Comparison of ENCODE assay signal across 9 cellular contexts in genomic region chr2:239157766-239158165, GRCh38.
DNase-seq lines count a peak whose midpoint lies in the region; ATAC-seq and TF ChIP-seq lines count a peak whose summit lies in the region.
"Had no signal": no experiment of that assay in that cellular context is flagged by ENCODE, and none has a peak within 500 bp of the region (broad histone marks: within the 10 kb centered on the region; RNA-seq: fewer than 3 reads in every experiment).

No MANE protein-coding gene starts in this region.

- intact Hi-C loops in tibial artery (cut with DNase I; ENCODE audit: low total_unique reads) (no loop called here), esophagus muscularis mucosa (cut with DNase I) (loop anchor here (5.0 kb wide), 1 partner anchor 35 kb away; no protein-coding TSS in a partner anchor)

- no peaks in the 10 kb centered on the region for H3K9me3 ChIP-seq in WERI-Rb-1 (ENCODE audit: severe bottlenecking)
- no peaks in the 10 kb centered on the region for H3K9me3 ChIP-seq in iPS DF 6.9 (ENCODE audit: control insufficient read depth, insufficient read depth, low read length)
- no peaks in the 10 kb centered on the region for H3K9me3 ChIP-seq in tibial artery
- no peaks in the 10 kb centered on the region for H3K9me3 ChIP-seq in esophagus muscularis mucosa

- TF ChIP-seq POLR2A in esophagus muscularis mucosa (IDR thresholded peaks at IDR 0.05; ENCODE audit: low read depth), result no peak

- H3K4me1 ChIP-seq in iPS DF 6.9 (ENCODE audit: control insufficient read depth, insufficient read depth, low read length), result no peaks in the 10 kb centered on the region
- H3K4me1 ChIP-seq in tibial artery, result peaks cover 0 to 6% (median 0%) of the 10 kb centered on the region in 4 donors
- H3K4me1 ChIP-seq in esophagus muscularis mucosa, result peaks cover 0 to 24% (median 20%) of the 10 kb centered on the region in 4 donors

- H3K27ac ChIP-seq in WERI-Rb-1 (no peak overlapping the region), iPS DF 6.9 (ENCODE audit: low read length) (no peak overlapping the region), tibial artery (no peak overlapping the region), esophagus muscularis mucosa (replicated peaks in 1 of 4) (no peak overlapping the region)

- TF ChIP-seq EP300 in esophagus muscularis mucosa (IDR thresholded peaks at IDR 0.05), result no peak

- peak; percentile 16 for ATAC-seq in activated CD8-positive, alpha-beta memory T cell treated with anti-CD3 and anti-CD28 coated beads, Interleukin-2, amount 10 ng/mL, durations not matched to agents 7 days and 5 days

- H3K4me1 Mint-ChIP-seq in activated CD8-positive, alpha-beta memory T cell treated with anti-CD3 and anti-CD28 coated beads, Interleukin-2, amount 10 ng/mL, durations not matched to agents 7 days and 5 days, result peaks cover 5% of the 10 kb centered on the region

- H3K27me3 ChIP-seq in WERI-Rb-1 (ENCODE audit: insufficient read depth, low read depth, severe bottlenecking) (no peaks in the 10 kb centered on the region), iPS DF 6.9 (ENCODE audit: control insufficient read depth, insufficient read depth, low read length) (no peaks in the 10 kb centered on the region), tibial artery (no peaks in the 10 kb centered on the region), esophagus muscularis mucosa (no peaks in the 10 kb centered on the region)

- no peaks in the 10 kb centered on the region for H3K9me3 Mint-ChIP-seq in activated CD8-positive, alpha-beta memory T cell treated with anti-CD3 and anti-CD28 coated beads, Interleukin-2, amount 10 ng/mL, durations not matched to agents 7 days and 5 days (ENCODE audit: low read depth)

- no peak for DNase-seq in activated CD8-positive, alpha-beta memory T cell treated with anti-CD3 and anti-CD28 coated beads, Interleukin-2, amount 10 ng/mL, durations not matched to agents 7 days and 5 days
- no peak for DNase-seq in activated CD8-positive, alpha-beta memory T cell treated with anti-CD3 and anti-CD28 coated beads for 24 hours
- DNase-seq in WERI-Rb-1, result peak; percentile 19
- DNase-seq in iPS DF 6.9 (ENCODE audit: low read depth, low spot score), result peak; percentile 45
- DNase-seq in tibial artery, result peak; percentile 18 to 56
- DNase-seq in DMS53 (lab: John Stamatoyannopoulos, UW), result no peak
- no peak for DNase-seq in NCI-H128 (lab: John Stamatoyannopoulos, UW; ENCODE audit: unreplicated experiment)
- no peak for DNase-seq in esophagus muscularis mucosa (ENCODE audit: extremely low spot score)

- H3K27me3 Mint-ChIP-seq in activated CD8-positive, alpha-beta memory T cell treated with anti-CD3 and anti-CD28 coated beads, Interleukin-2, amount 10 ng/mL, durations not matched to agents 7 days and 5 days, result no peaks in the 10 kb centered on the region

- TF ChIP-seq CTCF in WERI-Rb-1 (IDR thresholded peaks at IDR 0.05; ENCODE audit: low read depth, low read length) (no peak), tibial artery (IDR thresholded peaks at IDR 0.05) (no peak), esophagus muscularis mucosa (IDR thresholded peaks at IDR 0.05) (no peak)

- H3K4me3 ChIP-seq in WERI-Rb-1 (ENCODE audit: low read depth, low read length) (no peak overlapping the region), iPS DF 6.9 (ENCODE audit: low read length) (no peak overlapping the region), tibial artery (no peak overlapping the region), esophagus muscularis mucosa (no peak overlapping the region)

- no peak overlapping the region for H3K27ac Mint-ChIP-seq in activated CD8-positive, alpha-beta memory T cell treated with anti-CD3 and anti-CD28 coated beads, Interleukin-2, amount 10 ng/mL, durations not matched to agents 7 days and 5 days
- H3K27ac Mint-ChIP-seq: activated T-helper 1 cell treated with anti-CD3 and anti-CD28 coated beads, Interleukin-12 subunit alpha, Interleukin-12 subunit beta, Interleukin-2, Interleukin-4 antibody, amounts not matched to agents 30 ng/mL and 10 ng/mL and 1 ng/mL, durations not matched to agents 14 hours and 24 hours and 36 hours had no signal

- no peak overlapping the region for H3K4me3 Mint-ChIP-seq in activated CD8-positive, alpha-beta memory T cell treated with anti-CD3 and anti-CD28 coated beads, Interleukin-2, amount 10 ng/mL, durations not matched to agents 7 days and 5 days
- H3K4me3 Mint-ChIP-seq: activated T-helper 1 cell treated with anti-CD3 and anti-CD28 coated beads, Interleukin-12 subunit alpha, Interleukin-12 subunit beta, Interleukin-2, Interleukin-4 antibody, amounts not matched to agents 30 ng/mL and 10 ng/mL and 1 ng/mL, durations not matched to agents 14 hours and 24 hours and 36 hours had no signal

- CTCF ChIA-PET in activated CD8-positive, alpha-beta memory T cell treated with anti-CD3 and anti-CD28 coated beads, Interleukin-2, amount 10 ng/mL, durations not matched to agents 7 days and 5 days (lab: Charles Lee), result no interaction called here

- WGBS in iPS DF 6.9 (ENCODE audit: insufficient coverage, insufficient read length), result no CpG with 5 or more reads among the region's 11 CpGs
- WGBS in esophagus muscularis mucosa, result 54% methylated on average over 9 of the region's 11 CpGs

- H3K36me3 ChIP-seq in WERI-Rb-1, result no peaks in the 10 kb centered on the region
- H3K36me3 ChIP-seq in iPS DF 6.9 (ENCODE audit: control insufficient read depth, insufficient read depth, low read length), result peaks cover 8% of the 10 kb centered on the region; the same call in 1 of the 2 replicates
- peaks cover 17 to 64% (median 48%) of the 10 kb centered on the region in 3 donors for H3K36me3 ChIP-seq in tibial artery
- H3K36me3 ChIP-seq in esophagus muscularis mucosa, result peaks cover 44 to 72% (median 67%) of the 10 kb centered on the region in 4 donors

- peaks cover 49% of the 10 kb centered on the region for H3K36me3 Mint-ChIP-seq in activated CD8-positive, alpha-beta memory T cell treated with anti-CD3 and anti-CD28 coated beads, Interleukin-2, amount 10 ng/mL, durations not matched to agents 7 days and 5 days

Comparison
In these comparisons a context has a peak if more than half of its experiments do, and no peak if none do; other contexts are left out.
1. DNase-seq: peak in WERI-Rb-1 (single experiment), iPS DF 6.9 (single experiment) and tibial artery (2 of 2); none in activated CD8-positive, alpha-beta memory T cell treated with anti-CD3 and anti-CD28 coated beads, Interleukin-2, amount 10 ng/mL, durations not matched to agents 7 days and 5 days (single experiment), activated CD8-positive, alpha-beta memory T cell treated with anti-CD3 and anti-CD28 coated beads for 24 hours (single experiment), DMS53 (single experiment), NCI-H128 (single experiment) and esophagus muscularis mucosa (single experiment).